In genomic region chr1:58755468-58755872, GRCh38 we compare ENCODE assay signal across 1 cellular context.
TF ChIP-seq lines count a peak whose summit lies in the region.

No MANE protein-coding gene starts in this region.

TF ChIP-seq in K562, 482 proteins besides CTCF, POLR2A, EP300 and RAD21 (continued from another document):
- TF ChIP-seq ZNF609 (CRISPR knock-in tag; IDR thresholded peaks at IDR 0.05; ENCODE audit: borderline replicate concordance) (no peak), SIRT6 (IDR thresholded peaks at IDR 0.05; ENCODE audit: low read depth, low read length) (no peak), KLF1 (tag; IDR thresholded peaks at IDR 0.05) (no peak), HNRNPUL1 (IDR thresholded peaks at IDR 0.05; ENCODE audit: low read length) (no peak), MCM3 (IDR thresholded peaks at IDR 0.05) (no peak), THRB (CRISPR knock-in tag; conservative IDR thresholded peaks at IDR 0.05) (no peak), CHD4 (IDR thresholded peaks at IDR 0.05; ENCODE audit: insufficient read depth, insufficient replicate concordance, low read depth, low read length, poor library complexity, severe bottlenecking) (no peak), ZNF644 (tag; IDR thresholded peaks at IDR 0.05; ENCODE audit: low read depth) (no peak), PTRF (tag; IDR thresholded peaks at IDR 0.05) (no peak), JUND (IDR thresholded peaks at IDR 0.05; ENCODE audit: borderline replicate concordance, low read depth, low read length) (peak; percentile 81; the same call in 1 of the 2 replicates), JUND (tag; IDR thresholded peaks at IDR 0.05; ENCODE audit: borderline replicate concordance, low read depth, low read length) (peak; percentile 79; the same call in 2 of the 3 replicates), HINFP (tag; conservative IDR thresholded peaks at IDR 0.05; ENCODE audit: low read depth) (no peak), MEIS2 (IDR thresholded peaks at IDR 0.05; ENCODE audit: partially characterized antibody) (no peak), CBX1 (IDR thresholded peaks at IDR 0.05; ENCODE audit: low read depth) (no peak), PHF20 (IDR thresholded peaks at IDR 0.05; ENCODE audit: partially characterized antibody) (no peak), ZNF512 (tag; IDR thresholded peaks at IDR 0.05) (no peak), SAFB (IDR thresholded peaks at IDR 0.05; ENCODE audit: borderline replicate concordance, low read depth, low read length) (no peak), DMBX1 (CRISPR knock-in tag; IDR thresholded peaks at IDR 0.05; ENCODE audit: borderline replicate concordance) (peak; percentile 66; the same call in 1 of the 2 replicates), ZNF589 (CRISPR knock-in tag; IDR thresholded peaks at IDR 0.05; ENCODE audit: low read depth) (peak; percentile 9; the same call in 1 of the 2 replicates), SMARCE1 (IDR thresholded peaks at IDR 0.05) (no peak), EP400 (IDR thresholded peaks at IDR 0.05) (0 out of 2 replicates have a peak, but pooled peaks have one; percentile 25), ETV1 (tag; conservative IDR thresholded peaks at IDR 0.05; ENCODE audit: low read depth) (peak; percentile 62; the same call in 1 of the 2 replicates), MTF1 (CRISPR knock-in tag; IDR thresholded peaks at IDR 0.05; ENCODE audit: borderline replicate concordance) (no peak), ZNF445 (CRISPR knock-in tag; IDR thresholded peaks at IDR 0.05; ENCODE audit: low read depth) (no peak), CC2D1A (IDR thresholded peaks at IDR 0.05) (no peak), USF1 (CRISPR knock-in tag; IDR thresholded peaks at IDR 0.05) (no peak; the same call in 1 of the 2 replicates), SPI1 (IDR thresholded peaks at IDR 0.05; ENCODE audit: borderline replicate concordance, low read depth, low read length) (no peak), POLR2H (tag; IDR thresholded peaks at IDR 0.05; ENCODE audit: low read depth) (no peak), ARID1B (IDR thresholded peaks at IDR 0.05) (peak; percentile 4; the same call in 1 of the 2 replicates), NFIC (IDR thresholded peaks at IDR 0.05) (no peak), CLOCK (CRISPR knock-in tag; IDR thresholded peaks at IDR 0.05; ENCODE audit: borderline replicate concordance) (no peak), TEAD4 (IDR thresholded peaks at IDR 0.05; ENCODE audit: low read length) (peak; percentile 24; the same call in 1 of the 2 replicates), TEAD4 (CRISPR knock-in tag; IDR thresholded peaks at IDR 0.05; ENCODE audit: borderline replicate concordance) (no peak), ZNF41 (CRISPR knock-in tag; conservative IDR thresholded peaks at IDR 0.05) (no peak), ZNF408 (CRISPR knock-in tag; IDR thresholded peaks at IDR 0.05; ENCODE audit: low read depth) (no peak)
- TF ChIP-seq, protein P1, sequence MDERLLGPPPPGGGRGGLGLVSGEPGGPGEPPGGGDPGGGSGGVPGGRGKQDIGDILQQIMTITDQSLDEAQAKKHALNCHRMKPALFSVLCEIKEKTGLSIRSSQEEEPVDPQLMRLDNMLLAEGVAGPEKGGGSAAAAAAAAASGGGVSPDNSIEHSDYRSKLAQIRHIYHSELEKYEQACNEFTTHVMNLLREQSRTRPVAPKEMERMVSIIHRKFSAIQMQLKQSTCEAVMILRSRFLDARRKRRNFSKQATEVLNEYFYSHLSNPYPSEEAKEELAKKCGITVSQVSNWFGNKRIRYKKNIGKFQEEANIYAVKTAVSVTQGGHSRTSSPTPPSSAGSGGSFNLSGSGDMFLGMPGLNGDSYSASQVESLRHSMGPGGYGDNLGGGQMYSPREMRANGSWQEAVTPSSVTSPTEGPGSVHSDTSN (CRISPR knock-in tag; IDR thresholded peaks at IDR 0.05; ENCODE audit: low read depth): no peak
- TF ChIP-seq, protein P1 (tag; conservative IDR thresholded peaks at IDR 0.05; ENCODE audit: low read depth): no peak
- TF ChIP-seq, protein P2, sequence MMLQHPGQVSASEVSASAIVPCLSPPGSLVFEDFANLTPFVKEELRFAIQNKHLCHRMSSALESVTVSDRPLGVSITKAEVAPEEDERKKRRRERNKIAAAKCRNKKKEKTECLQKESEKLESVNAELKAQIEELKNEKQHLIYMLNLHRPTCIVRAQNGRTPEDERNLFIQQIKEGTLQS (IDR thresholded peaks at IDR 0.05): peak; percentile 77
- TF ChIP-seq, protein P2 (CRISPR knock-in tag; conservative IDR thresholded peaks at IDR 0.05): no peak
- TF ChIP-seq, protein P3, sequence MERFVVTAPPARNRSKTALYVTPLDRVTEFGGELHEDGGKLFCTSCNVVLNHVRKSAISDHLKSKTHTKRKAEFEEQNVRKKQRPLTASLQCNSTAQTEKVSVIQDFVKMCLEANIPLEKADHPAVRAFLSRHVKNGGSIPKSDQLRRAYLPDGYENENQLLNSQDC (CRISPR knock-in tag; IDR thresholded peaks at IDR 0.05): no peak
- TF ChIP-seq, protein P4, sequence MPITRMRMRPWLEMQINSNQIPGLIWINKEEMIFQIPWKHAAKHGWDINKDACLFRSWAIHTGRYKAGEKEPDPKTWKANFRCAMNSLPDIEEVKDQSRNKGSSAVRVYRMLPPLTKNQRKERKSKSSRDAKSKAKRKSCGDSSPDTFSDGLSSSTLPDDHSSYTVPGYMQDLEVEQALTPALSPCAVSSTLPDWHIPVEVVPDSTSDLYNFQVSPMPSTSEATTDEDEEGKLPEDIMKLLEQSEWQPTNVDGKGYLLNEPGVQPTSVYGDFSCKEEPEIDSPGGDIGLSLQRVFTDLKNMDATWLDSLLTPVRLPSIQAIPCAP (CRISPR knock-in tag; IDR thresholded peaks at IDR 0.05; ENCODE audit: borderline replicate concordance): no peak
TF ChIP-seq in K562: peak in this region for 36.
